Comparison of ENCODE assay signal across 8 cellular contexts in genomic region chr12:28191018-28191595, GRCh38. TPM values are rescaled to one million over a fixed set of nuclear protein-coding genes. Genes with fewer than 3 reads are reported as not detected.
DNase-seq lines count a peak whose midpoint lies in the region; ATAC-seq and TF ChIP-seq lines count a peak whose summit lies in the region.

No MANE protein-coding gene starts in this region.

- peaks cover 13% of the 10 kb centered on the region for H3K36me3 Mint-ChIP-seq in T-helper 2 cell treated with Interferon-gamma antibody and Interleukin-4, amounts not matched to agents 5 μg/mL and 100 μg/mL, for 36 hours (ENCODE audit: low read depth)

- peak overlapping the region; percentile 98 for H3K27ac Mint-ChIP-seq in T-helper 2 cell treated with Interferon-gamma antibody and Interleukin-4, amounts not matched to agents 5 μg/mL and 100 μg/mL, for 36 hours

- H3K27me3 ChIP-seq in left lung: no peaks in the 10 kb centered on the region

- intact Hi-C loops in left lung (cut with DNase I): no loop called here

- H3K9me3 ChIP-seq in left lung: peaks cover 0 to 5% of the 10 kb centered on the region in 2 donors

- peak; percentile 3 for ATAC-seq in HG03139 (IDR thresholded peaks at IDR 0.05; ENCODE audit: unreplicated experiment)
- peak; percentile 43 for ATAC-seq in left lung

- peak overlapping the region; percentile 74 to 88 for H3K4me3 ChIP-seq in left lung

- peaks cover 6 to 9% of the 10 kb centered on the region in 2 donors for H3K4me1 ChIP-seq in left lung

- no peaks in the 10 kb centered on the region for H3K27me3 Mint-ChIP-seq in T-helper 2 cell treated with Interferon-gamma antibody and Interleukin-4, amounts not matched to agents 5 μg/mL and 100 μg/mL, for 36 hours (ENCODE audit: low read depth)

- peak overlapping the region; percentile 96 for H3K27ac ChIP-seq in caudate nucleus (ENCODE audit: low read depth, low read length)
- H3K27ac ChIP-seq in left lung: peak overlapping the region; percentile 94 to 98

- H3K36me3 ChIP-seq in left lung: peaks cover 0 to 6% of the 10 kb centered on the region in 2 donors

- H3K4me1 Mint-ChIP-seq in T-helper 2 cell treated with Interferon-gamma antibody and Interleukin-4, amounts not matched to agents 5 μg/mL and 100 μg/mL, for 36 hours (ENCODE audit: low read depth): peaks cover 17% of the 10 kb centered on the region

- DNase-seq in NCI-H446 (lab: John Stamatoyannopoulos, UW): peak; percentile 45 to 46
- no peak for DNase-seq in NCI-H446 treated with DMSO at 0.1 percent for 48 hours (lab: John Stamatoyannopoulos, UW)
- DNase-seq in T-helper 2 cell treated with Interferon-gamma antibody and Interleukin-4, amounts not matched to agents 5 μg/mL and 100 μg/mL, for 36 hours (ENCODE audit: low spot score): peak; percentile 20
- DNase-seq in caudate nucleus (lab: John Stamatoyannopoulos, UW): peak in 13 of 61 donors; percentile 21 to 77 (median 41)
- peak in 1 of 2 donors; percentile 29 for DNase-seq in left lung
- peak; percentile 0 for DNase-seq in stimulated activated CD8-positive, alpha-beta memory T cell treated with anti-CD3 and anti-CD28 coated beads, Interleukin-7, amount 100 ng/mL, for 24 hours (ENCODE audit: low read depth)
- no peak for DNase-seq in NCI-H1048 (lab: John Stamatoyannopoulos, UW)

- no peaks in the 10 kb centered on the region for H3K9me3 Mint-ChIP-seq in T-helper 2 cell treated with Interferon-gamma antibody and Interleukin-4, amounts not matched to agents 5 μg/mL and 100 μg/mL, for 36 hours

- TF ChIP-seq CTCF in left lung (IDR thresholded peaks at IDR 0.05): no peak

- peak overlapping the region; percentile 95 for H3K4me3 Mint-ChIP-seq in T-helper 2 cell treated with Interferon-gamma antibody and Interleukin-4, amounts not matched to agents 5 μg/mL and 100 μg/mL, for 36 hours

RNA-seq across cellular contexts. Expression of gene CCDC91, which starts 0.9 kb away (rescaled TPM):
- total RNA-seq in left lung: 10 to 100 TPM; 18.5 to 22.0 TPM

Comparison
In these comparisons a context has a peak if more than half of its experiments do, and no peak if none do; other contexts are left out.
1. DNase-seq: peak in NCI-H446 (2 of 2), T-helper 2 cell treated with Interferon-gamma antibody and Interleukin-4, amounts not matched to agents 5 μg/mL and 100 μg/mL, for 36 hours (single experiment) and stimulated activated CD8-positive, alpha-beta memory T cell treated with anti-CD3 and anti-CD28 coated beads, Interleukin-7, amount 100 ng/mL, for 24 hours (single experiment); none in NCI-H446 treated with DMSO at 0.1 percent for 48 hours (single experiment) and NCI-H1048 (single experiment).